Comparison of ENCODE assay signal across 11 cellular contexts in genomic region chr12:108338915-108339657, GRCh38. TPM values are rescaled to one million over a fixed set of nuclear protein-coding genes. Genes with fewer than 3 reads are reported as not detected.
DNase-seq lines count a peak whose midpoint lies in the region; ATAC-seq and TF ChIP-seq lines count a peak whose summit lies in the region.
"Had no signal": no experiment of that assay in that cellular context is flagged by ENCODE, and none has a peak within 500 bp of the region (broad histone marks: within the 10 kb centered on the region; RNA-seq: fewer than 3 reads in every experiment).

TSS of gene CMKLR1 (minus strand) at chr12:108339311. CDS start at chr12:108293591, 45,720 bp downstream.

- no peaks in the 10 kb centered on the region for H3K79me2 ChIP-seq in GM23248 (ENCODE audit: insufficient read depth)
- H3K79me2 ChIP-seq in PC-9 (ENCODE audit: low read depth), result no peaks in the 10 kb centered on the region

- H4K20me1 ChIP-seq in GM23248 (ENCODE audit: insufficient read depth), result no peaks in the 10 kb centered on the region
- no peaks in the 10 kb centered on the region for H4K20me1 ChIP-seq in PC-9 (ENCODE audit: insufficient read depth)

- peaks cover 0 to 6% (median 2%) of the 10 kb centered on the region in 4 donors for H3K4me1 Mint-ChIP-seq in CD4-positive, alpha-beta memory T cell

- peaks cover 0 to 2% (median 0%) of the 10 kb centered on the region in 8 donors for H3K9me3 Mint-ChIP-seq in CD4-positive, alpha-beta memory T cell

- DNase-seq in GM23248, result peak; percentile 54
- no peak for DNase-seq in choroid plexus epithelial cell (ENCODE audit: low read depth)
- DNase-seq in left lung, result peak in 1 of 2 donors; percentile 53
- no peak for DNase-seq in Kasumi-1 (lab: John Stamatoyannopoulos, UW)
- no peak for DNase-seq in CD4-positive, alpha-beta memory T cell
- no peak for DNase-seq in PC-9

- H3K4me1 ChIP-seq in GM23248 (ENCODE audit: insufficient read depth) (peaks cover 14% of the 10 kb centered on the region; the same call in 1 of the 2 replicates), left lung (peaks cover 1 to 52% of the 10 kb centered on the region in 2 donors), skeletal muscle tissue (ENCODE audit: control insufficient read depth in 3 of 3, insufficient read depth in 3 of 3, low read length in 3 of 3) (peaks cover 0 to 11% (median 8%) of the 10 kb centered on the region in 3 donors), PC-9 (replicated peaks; ENCODE audit: insufficient read depth) (no peaks in the 10 kb centered on the region)
- H3K4me1 ChIP-seq in CD4-positive, alpha-beta memory T cell (ENCODE audit: insufficient read depth, low read length), result peaks cover 4% of the 10 kb centered on the region

- H3K27ac Mint-ChIP-seq in CD4-positive, alpha-beta memory T cell, result no peak within 1 kb of the TSS

- no TSS peak for BruUV-seq in PC-9 (replicated peaks; lab: Mats Ljungman, UMichigan)

- peak within 1 kb of the TSS; percentile 65 for H3K4me2 ChIP-seq in GM23248 (ENCODE audit: unreplicated experiment)
- H3K4me2 ChIP-seq in PC-9, result no peak within 1 kb of the TSS

- no peaks in the 10 kb centered on the region for H3K36me3 Mint-ChIP-seq in CD4-positive, alpha-beta memory T cell

- H3K9me3 ChIP-seq in GM23248 (ENCODE audit: low read depth), result no peaks in the 10 kb centered on the region
- no peaks in the 10 kb centered on the region for H3K9me3 ChIP-seq in left lung
- no peaks in the 10 kb centered on the region for H3K9me3 ChIP-seq in skeletal muscle tissue (ENCODE audit: control insufficient read depth in 3 of 3, low read length in 3 of 3)
- H3K9me3 ChIP-seq in CD4-positive, alpha-beta memory T cell (ENCODE audit: control insufficient read depth in 1 of 2, low read length in 2 of 2), result no peaks in the 10 kb centered on the region
- H3K9me3 ChIP-seq in PC-9 (ENCODE audit: insufficient read depth, low read depth), result no peaks in the 10 kb centered on the region

- H3K4me3 ChIP-seq in GM23248 (peak within 1 kb of the TSS; percentile 63), choroid plexus epithelial cell (ENCODE audit: low read depth, low read length) (peak within 1 kb of the TSS; percentile 32), left lung (peak within 1 kb of the TSS; percentile 5 to 35), skeletal muscle tissue (ENCODE audit: low read length in 3 of 3) (peak within 1 kb of the TSS; percentile 49 to 67 (median 51)), PC-9 (no peak within 1 kb of the TSS)
- H3K4me3 ChIP-seq in CD4-positive, alpha-beta memory T cell (ENCODE audit: low read length in 2 of 2), result no peak within 1 kb of the TSS
- H3K4me3 ChIP-seq: cardiac muscle cell had no signal

- in situ Hi-C loops in GM23248 (cut with MboI), result no loop called here

- H3K27me3 Mint-ChIP-seq in CD4-positive, alpha-beta memory T cell, result peaks cover 4 to 22% of the 10 kb centered on the region in 2 donors

- H3K9me2 ChIP-seq in GM23248 (ENCODE audit: insufficient read depth) (no peaks in the 10 kb centered on the region), PC-9 (ENCODE audit: insufficient read depth) (no peaks in the 10 kb centered on the region)

- peak within 1 kb of the TSS; percentile 52 for H3K9ac ChIP-seq in GM23248
- H3K9ac ChIP-seq in skeletal muscle tissue (ENCODE audit: low read depth in 1 of 3, low read length in 3 of 3), result peak within 1 kb of the TSS; percentile 3 to 69 (median 43)

- CTCF ChIA-PET in CD4-positive, alpha-beta memory T cell (lab: Charles Lee; ENCODE audit: partially characterized antibody), result no interaction called here
- CTCF ChIA-PET in PC-9 (lab: Charles Lee), result no interaction called here

- H3K27ac ChIP-seq in GM23248 (no peak within 1 kb of the TSS), left lung (peak within 1 kb of the TSS in 1 of 2 donors; percentile 57), skeletal muscle tissue (ENCODE audit: low read depth, low read length) (peak within 1 kb of the TSS; percentile 10), PC-9 (no peak within 1 kb of the TSS)
- no peak within 1 kb of the TSS for H3K27ac ChIP-seq in CD4-positive, alpha-beta memory T cell (ENCODE audit: low read depth, low read length)
- H3K27ac ChIP-seq: cardiac muscle cell had no signal

- H3K36me3 ChIP-seq in GM23248 (ENCODE audit: low read depth) (no peaks in the 10 kb centered on the region), left lung (no peaks in the 10 kb centered on the region), skeletal muscle tissue (ENCODE audit: control insufficient read depth in 3 of 3, insufficient read depth in 3 of 3, low read length in 3 of 3) (no peaks in the 10 kb centered on the region), PC-9 (ENCODE audit: low read depth) (no peaks in the 10 kb centered on the region)
- H3K36me3 ChIP-seq in CD4-positive, alpha-beta memory T cell (ENCODE audit: insufficient read depth, low read length), result no peaks in the 10 kb centered on the region
- H3K36me3 ChIP-seq: cardiac muscle cell had no signal

- H3F3A ChIP-seq in GM23248 (ENCODE audit: insufficient read depth) (no peaks in the 10 kb centered on the region), PC-9 (ENCODE audit: insufficient read depth, low read depth) (no peaks in the 10 kb centered on the region)

- H3K27me3 ChIP-seq in GM23248 (replicated peaks; ENCODE audit: insufficient read depth), result no peaks in the 10 kb centered on the region
- H3K27me3 ChIP-seq in left lung, result peaks cover 0 to 14% of the 10 kb centered on the region in 2 donors
- H3K27me3 ChIP-seq in skeletal muscle tissue (ENCODE audit: control insufficient read depth in 3 of 3, insufficient read depth in 3 of 3, low read length in 3 of 3), result peaks cover 6 to 18% (median 14%) of the 10 kb centered on the region in 3 donors
- H3K27me3 ChIP-seq in CD4-positive, alpha-beta memory T cell (ENCODE audit: insufficient read depth, low read length), result peaks cover 4% of the 10 kb centered on the region
- peaks cover 81% of the 10 kb centered on the region for H3K27me3 ChIP-seq in PC-9 (ENCODE audit: insufficient read depth, low read depth)
- H3K27me3 ChIP-seq: cardiac muscle cell had no signal

- intact Hi-C loops in left lung (cut with DNase I), result no loop called here
- intact Hi-C loops in CD4-positive, alpha-beta memory T cell (cut with micrococcal nuclease), result no loop called here
- intact Hi-C loops in PC-9 (cut with micrococcal nuclease; ENCODE audit: unreplicated experiment), result no loop called here

- TF ChIP-seq CTCF in choroid plexus epithelial cell (conservative IDR thresholded peaks at IDR 0.05; ENCODE audit: low read depth, low read length), result no peak
- no peak for TF ChIP-seq CTCF in left lung (IDR thresholded peaks at IDR 0.05)
- TF ChIP-seq CTCF in PC-9 (conservative IDR thresholded peaks at IDR 0.05), result no peak

- peak within 1 kb of the TSS in 1 of 8 donors; percentile 50 for H3K4me3 Mint-ChIP-seq in CD4-positive, alpha-beta memory T cell

- H2AFZ ChIP-seq in GM23248 (peak within 1 kb of the TSS; percentile 82), PC-9 (no peak within 1 kb of the TSS)

- POLR2A ChIA-PET in CD4-positive, alpha-beta memory T cell (lab: Charles Lee; ENCODE audit: partially characterized antibody), result no interaction called here
- POLR2A ChIA-PET in PC-9 (lab: Charles Lee; ENCODE audit: unreplicated experiment), result no interaction called here

- WGBS in GM23248 (ENCODE audit: low coverage in 1 of 2, low lambda C conversion rate in 2 of 2, missing lambda C conversion rate in 2 of 2), 2 experiments, result 4 to 7% methylated on average over 17 to 22 of the region's 24 CpGs

- ATAC-seq in left lung (peak; percentile 62), HG03095 (IDR thresholded peaks at IDR 0.05; ENCODE audit: unreplicated experiment) (no peak)
- ATAC-seq: activated CD4-positive, CD25-positive, alpha-beta regulatory T cell treated with anti-CD3 and anti-CD28 coated beads, Interleukin-2, amount 50 U/mL, for 24 hours had no signal

RNA-seq across cellular contexts. Expression of gene CMKLR1, which starts in this region (rescaled TPM):
- total RNA-seq in GM23248 (2014; rRNA removed; shearing (Covaris generic)), result 2.9 and 4.9 TPM in 2 replicates
- 1.9 and 2.2 TPM in 2 replicates for polyA plus RNA-seq in GM23248 (2016; fragmentation: Nextera tagmentation; extraction: Ambion mirVana)
- total RNA-seq in left lung (10 to 100 TPM; 19.0 to 31.2 TPM), skeletal muscle tissue (5.7 TPM), PC-9 (2021) (not detected in 2 replicates)
- total RNA-seq in CD4-positive, alpha-beta memory T cell, result under 1 TPM; 0.87 to 0.94 TPM
- under 1 TPM in 1 of 2 donors, not detected in 1; 0.08 TPM for polyA plus RNA-seq in CD4-positive, alpha-beta memory T cell
- total RNA-seq: cardiac muscle cell, lung microvascular endothelial cell had no signal

Comparison
In these comparisons a context has a peak if more than half of its experiments do, and no peak if none do; other contexts are left out.
1. H3K4me3 ChIP-seq: peak in GM23248 (single experiment), choroid plexus epithelial cell (single experiment), left lung (2 of 2) and skeletal muscle tissue (3 of 3); none in CD4-positive, alpha-beta memory T cell (0 of 2) and PC-9 (single experiment).